ENCODE assay signal across 19 cellular contexts in genomic region chr6:144161970-144162369, GRCh38. TPM values are rescaled to one million over a fixed set of nuclear protein-coding genes. Genes with fewer than 3 reads are reported as not detected.
DNase-seq lines count a peak whose midpoint lies in the region; ATAC-seq, FAIRE-seq and TF ChIP-seq lines count a peak whose summit lies in the region.
"Had no signal": no experiment of that assay in that cellular context is flagged by ENCODE, and none has a peak within 500 bp of the region (broad histone marks: within the 10 kb centered on the region; RNA-seq: fewer than 3 reads in every experiment).

No MANE protein-coding gene starts in this region.

- H3K27me3 Mint-ChIP-seq in dendritic cell treated with granulocyte-macrophage colony-stimulating factor and Interleukin-4, amounts not matched to agents 40 ng/mL and 50 ng/mL, for 4 days, result no peaks in the 10 kb centered on the region
- H3K27me3 Mint-ChIP-seq in naive thymus-derived CD8-positive, alpha-beta T cell, result no peaks in the 10 kb centered on the region

- peak overlapping the region in 1 of 2 experiments; percentile 39 for H3K4me3 ChIP-seq in neutrophil (ENCODE audit: low read depth in 1 of 2, low read length in 1 of 2)
- H3K4me3 ChIP-seq: A549; BLaER1 treated with 17β-estradiol and CSF1 and Interleukin-3, amounts not matched to agents 10 nM and 100 nM; K562 had no signal

- DNase-seq in GM12891 (ENCODE audit: insufficient read length, low spot score), result no peak
- peak; percentile 61 to 64 for DNase-seq in NOMO-1 (lab: John Stamatoyannopoulos, UW; ENCODE audit: unreplicated experiment in 2 of 2)
- no peak for DNase-seq in naive thymus-derived CD8-positive, alpha-beta T cell
- DNase-seq in HuH-7 (ENCODE audit: low spot score), result no peak
- no peak for DNase-seq in DMS53 treated with DMSO at 0.1 percent for 48 hours (lab: John Stamatoyannopoulos, UW; ENCODE audit: unreplicated experiment)
- DNase-seq in islet precursor cell, result no peak
- DNase-seq: GF-D8, H7, NCI-H1092, NCI-H146, NCI-H2081, NCI-H510A, OCI-M1, SHP77 treated with DMSO at 0.1 percent for 48 hours had no signal

- TF ChIP-seq POLR2A in GM12891 (IDR thresholded peaks at IDR 0.05; ENCODE audit: low read depth, low read length), result no peak

- H3K36me3 ChIP-seq in neutrophil, result peaks cover 28% of the 10 kb centered on the region

- H3K27ac Mint-ChIP-seq in dendritic cell treated with granulocyte-macrophage colony-stimulating factor and Interleukin-4, amounts not matched to agents 40 ng/mL and 50 ng/mL, for 4 days, result peak overlapping the region; percentile 34
- no peak overlapping the region for H3K27ac Mint-ChIP-seq in naive thymus-derived CD8-positive, alpha-beta T cell

- intact Hi-C loops in dendritic cell treated with granulocyte-macrophage colony-stimulating factor and Interleukin-4, amounts not matched to agents 40 ng/mL and 50 ng/mL, for 4 days (cut with micrococcal nuclease), result loop anchor here (5.0 kb wide), 1 partner anchor 65 kb away; the partner anchor contains the start of gene SF3B5

- peaks cover 76 to 87% of the 10 kb centered on the region in 2 experiments for H3K4me1 ChIP-seq in neutrophil (ENCODE audit: control insufficient read depth in 1 of 2, insufficient read depth in 1 of 2, low read depth in 1 of 2, low read length in 1 of 2)

- peak; percentile 55 for FAIRE-seq in GM12891 (lab: Jason Lieb, UNC)
- FAIRE-seq: A549, K562 had no signal

- TF ChIP-seq CTCF in neutrophil (IDR thresholded peaks at IDR 0.05), result no peak

- H3K27ac ChIP-seq in neutrophil, result peak overlapping the region; percentile 87
- H3K27ac ChIP-seq: A549; BLaER1 treated with 17β-estradiol and CSF1 and Interleukin-3, amounts not matched to agents 10 nM and 100 nM had no signal

- ATAC-seq in naive thymus-derived CD8-positive, alpha-beta T cell, result no peak
- ATAC-seq: A549, K562 had no signal

- H3K4me3 Mint-ChIP-seq in dendritic cell treated with granulocyte-macrophage colony-stimulating factor and Interleukin-4, amounts not matched to agents 40 ng/mL and 50 ng/mL, for 4 days, result no peak overlapping the region
- no peak overlapping the region for H3K4me3 Mint-ChIP-seq in naive thymus-derived CD8-positive, alpha-beta T cell

- H3K4me1 Mint-ChIP-seq in dendritic cell treated with granulocyte-macrophage colony-stimulating factor and Interleukin-4, amounts not matched to agents 40 ng/mL and 50 ng/mL, for 4 days (ENCODE audit: low read depth), result peaks cover 58% of the 10 kb centered on the region
- peaks cover 0 to 17% (median under 1%) of the 10 kb centered on the region in 4 donors for H3K4me1 Mint-ChIP-seq in naive thymus-derived CD8-positive, alpha-beta T cell

- H3K9me3 Mint-ChIP-seq in dendritic cell treated with granulocyte-macrophage colony-stimulating factor and Interleukin-4, amounts not matched to agents 40 ng/mL and 50 ng/mL, for 4 days, result no peaks in the 10 kb centered on the region
- H3K9me3 Mint-ChIP-seq in naive thymus-derived CD8-positive, alpha-beta T cell, result no peaks in the 10 kb centered on the region

- H3K9me3 ChIP-seq in neutrophil, result no peaks in the 10 kb centered on the region
- H3K9me3 ChIP-seq: A549; BLaER1 treated with 17β-estradiol and CSF1 and Interleukin-3, amounts not matched to agents 10 nM and 100 nM had no signal

- POLR2A ChIA-PET in naive thymus-derived CD8-positive, alpha-beta T cell (lab: Charles Lee), result no interaction called here

- H3K36me3 Mint-ChIP-seq in dendritic cell treated with granulocyte-macrophage colony-stimulating factor and Interleukin-4, amounts not matched to agents 40 ng/mL and 50 ng/mL, for 4 days (ENCODE audit: low read depth), result peaks cover 36% of the 10 kb centered on the region
- peaks cover 0 to 2% (median 0%) of the 10 kb centered on the region in 3 donors for H3K36me3 Mint-ChIP-seq in naive thymus-derived CD8-positive, alpha-beta T cell

- no peaks in the 10 kb centered on the region for H3K27me3 ChIP-seq in neutrophil
- H3K27me3 ChIP-seq: BLaER1 treated with 17β-estradiol and CSF1 and Interleukin-3, amounts not matched to agents 10 nM and 100 nM had no signal

TF ChIP-seq in GM12891, 5 proteins besides CTCF, POLR2A, EP300 and RAD21:
- TF ChIP-seq PAX5 (IDR thresholded peaks at IDR 0.05; ENCODE audit: insufficient read depth, low read length, severe bottlenecking) (no peak), POLR2AphosphoS5 (IDR thresholded peaks at IDR 0.05; ENCODE audit: low read depth, low read length) (no peak), POU2F2 (IDR thresholded peaks at IDR 0.05; ENCODE audit: low read depth, low read length) (no peak), SPI1 (IDR thresholded peaks at IDR 0.05; ENCODE audit: low read depth, low read length) (no peak), TAF1 (IDR thresholded peaks at IDR 0.05; ENCODE audit: low read depth, low read length) (no peak)
TF ChIP-seq in GM12891: peak in this region for 0.

RNA-seq across cellular contexts. Expression of gene STX11, which starts 11.7 kb away (rescaled TPM):
- polyA plus RNA-seq in GM12891 (2012; ENCODE audit: low read depth, missing spikeins), result 14.3 TPM
- 1 to 10 TPM; 2.4 to 3.0 TPM for total RNA-seq in naive thymus-derived CD8-positive, alpha-beta T cell
- 1 to 10 TPM; 1.7 to 8.0 (median 2.5) TPM for polyA plus RNA-seq in naive thymus-derived CD8-positive, alpha-beta T cell
- total RNA-seq: H7 had no signal

Comparison
In these comparisons a context has a peak if more than half of its experiments do, and no peak if none do; other contexts are left out.
1. DNase-seq: peak in NOMO-1 (2 of 2); none in GM12891 (single experiment), naive thymus-derived CD8-positive, alpha-beta T cell (0 of 10), HuH-7 (single experiment), DMS53 treated with DMSO at 0.1 percent for 48 hours (single experiment) and islet precursor cell (single experiment).